In the genomic region with DNA sequence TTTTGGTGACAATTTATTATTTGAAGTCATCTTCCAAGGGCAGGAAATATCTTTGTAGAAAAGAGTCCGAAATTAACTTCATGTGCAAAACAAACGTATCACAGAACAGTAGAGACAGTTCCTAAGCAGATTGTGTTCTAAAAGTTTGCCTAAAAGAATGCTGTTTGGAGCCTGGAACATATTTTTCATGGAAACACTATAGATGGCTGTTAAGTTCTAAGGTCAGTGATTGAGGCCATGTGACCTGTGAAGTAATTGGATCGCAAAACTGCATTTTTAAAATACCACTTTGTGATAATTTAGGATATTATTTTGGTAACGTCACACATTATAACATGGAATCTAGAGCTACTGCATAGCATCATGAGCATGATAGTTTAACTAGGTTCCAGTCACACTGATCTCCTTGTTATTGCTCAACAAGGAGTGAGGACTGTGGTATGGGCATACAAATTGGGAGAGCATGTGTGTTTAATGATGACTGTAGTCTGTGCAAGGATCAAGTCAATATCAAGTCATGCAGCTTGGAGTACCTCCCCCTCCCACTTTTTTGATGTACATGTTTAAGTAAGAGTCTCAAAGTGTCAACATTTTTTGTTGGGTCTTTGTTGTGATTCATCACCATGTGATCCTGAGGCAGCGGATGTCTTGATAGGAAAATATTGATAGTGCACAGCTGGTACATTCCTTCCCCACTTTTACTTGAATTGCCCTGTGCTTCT, we compare ENCODE assay signal across 14 cellular contexts.
DNase-seq lines count a peak whose midpoint lies in the region; ATAC-seq and TF ChIP-seq lines count a peak whose summit lies in the region.
"Had no signal": no experiment of that assay in that cellular context is flagged by ENCODE, and none has a peak within 500 bp of the region (broad histone marks: within the 10 kb centered on the region; RNA-seq: fewer than 3 reads in every experiment).

No MANE protein-coding gene starts in this region.

- H3K4me1 ChIP-seq in ACC112 (ENCODE audit: control insufficient read depth, insufficient read depth, low read length, unreplicated experiment) (peaks cover 59% of the 10 kb centered on the region), fibroblast of lung (ENCODE audit: control insufficient read depth, extremely low read depth, insufficient read depth, low read length) (peaks cover 27% of the 10 kb centered on the region), osteoblast (ENCODE audit: insufficient read depth, low read length) (peaks cover 51% of the 10 kb centered on the region)

- H3K27ac ChIP-seq in ACC112 (ENCODE audit: low read depth, low read length) (peak overlapping the region; percentile 84), fibroblast of lung (ENCODE audit: insufficient read depth, low read length) (peak overlapping the region; percentile 51), osteoblast (ENCODE audit: low read depth, low read length) (peak overlapping the region; percentile 85)

- H2AFZ ChIP-seq in ACC112 (ENCODE audit: low read length, unreplicated experiment): peak overlapping the region; percentile 68
- H2AFZ ChIP-seq in fibroblast of lung (ENCODE audit: low read length): no peak overlapping the region
- peak overlapping the region; percentile 23 for H2AFZ ChIP-seq in osteoblast (ENCODE audit: low read length)

- no peaks in the 10 kb centered on the region for H4K20me1 ChIP-seq in fibroblast of lung (ENCODE audit: control insufficient read depth, extremely low read depth, insufficient read depth, low read length)
- no peaks in the 10 kb centered on the region for H4K20me1 ChIP-seq in osteoblast (ENCODE audit: insufficient read depth, low read length)

- CTCF ChIA-PET in GM10248 (lab: Yijun Ruan, JAX): no interaction called here

- POLR2A ChIA-PET in GM10248 (lab: Yijun Ruan, JAX): no interaction called here

- ATAC-seq in GM18498 (IDR thresholded peaks at IDR 0.05; ENCODE audit: unreplicated experiment): no peak
- ATAC-seq: effector memory CD8-positive, alpha-beta T cell had no signal

- no peak overlapping the region for H3K9ac ChIP-seq in fibroblast of lung (ENCODE audit: insufficient read depth, low read length)

- H3K79me2 ChIP-seq in ACC112 (ENCODE audit: control insufficient read depth, insufficient read depth, low read length, unreplicated experiment): no peaks in the 10 kb centered on the region
- H3K79me2 ChIP-seq in fibroblast of lung (ENCODE audit: control insufficient read depth, insufficient read depth, low read length): no peaks in the 10 kb centered on the region
- H3K79me2 ChIP-seq in osteoblast (ENCODE audit: insufficient read depth, low read length): no peaks in the 10 kb centered on the region

- no peaks in the 10 kb centered on the region for H3K27me3 ChIP-seq in ACC112 (ENCODE audit: insufficient read depth, low read length)
- H3K27me3 ChIP-seq in fibroblast of lung (ENCODE audit: control insufficient read depth, insufficient read depth, low read length): no peaks in the 10 kb centered on the region
- H3K27me3 ChIP-seq in osteoblast (ENCODE audit: insufficient read depth, low read length): no peaks in the 10 kb centered on the region
- H3K27me3 ChIP-seq: BE2C had no signal

- no peaks in the 10 kb centered on the region for H3K9me3 ChIP-seq in fibroblast of lung (ENCODE audit: control insufficient read depth, insufficient read depth, low read depth, low read length)
- no peaks in the 10 kb centered on the region for H3K9me3 ChIP-seq in osteoblast (ENCODE audit: low read depth, low read length)
- H3K9me3 ChIP-seq: BE2C, HAP-1, prostate gland had no signal

- DNase-seq in RPMI7951 (ENCODE audit: low read depth) (peak; percentile 50), fibroblast of lung (ENCODE audit: low read depth in 2 of 2) (peak; percentile 50 to 84), osteoblast (ENCODE audit: insufficient read length, low spot score, missing footprints) (no peak), T-helper 9 cell (no peak), NCI-H82 (lab: John Stamatoyannopoulos, UW) (no peak), GM10248 (ENCODE audit: extremely low spot score) (no peak)
- DNase-seq: activated CD4-positive, alpha-beta memory T cell treated with anti-CD3 and anti-CD28 coated beads for 36 hours; BE2C; effector memory CD8-positive, alpha-beta T cell; NCI-H526 had no signal

- H3K4me3 ChIP-seq in ACC112 (ENCODE audit: low read depth, low read length) (no peak overlapping the region), fibroblast of lung (replicated peaks in 1 of 4; ENCODE audit: control extremely low read depth in 1 of 4, insufficient read depth in 1 of 4, low read depth in 3 of 4, low read length in 4 of 4) (no peak overlapping the region), osteoblast (ENCODE audit: insufficient read depth, low read length) (no peak overlapping the region)
- H3K4me3 ChIP-seq: HAP-1, prostate gland had no signal

- no peaks in the 10 kb centered on the region for H3K36me3 ChIP-seq in ACC112 (ENCODE audit: insufficient read depth, low read length)
- H3K36me3 ChIP-seq in fibroblast of lung (ENCODE audit: control insufficient read depth, insufficient read depth, low read length): no peaks in the 10 kb centered on the region
- H3K36me3 ChIP-seq in osteoblast (ENCODE audit: insufficient read depth, low read length): no peaks in the 10 kb centered on the region
- H3K36me3 ChIP-seq: BE2C, HAP-1, prostate gland had no signal

- H3K4me2 ChIP-seq in fibroblast of lung (ENCODE audit: extremely low read depth, insufficient read depth, low read length) (peak overlapping the region; percentile 62), osteoblast (ENCODE audit: insufficient read depth, low read length) (no peak overlapping the region)

- TF ChIP-seq CTCF in fibroblast of lung (conservative IDR thresholded peaks at IDR 0.05 in 1 of 2, IDR thresholded peaks at IDR 0.05 in 1 of 2; ENCODE audit: low read depth in 1 of 2, low read length in 2 of 2) (no peak), osteoblast (IDR thresholded peaks at IDR 0.05; ENCODE audit: extremely low read depth, low read depth, low read length) (no peak), GM10248 (IDR thresholded peaks at IDR 0.05; ENCODE audit: control extremely low read depth, extremely low read depth, low read depth, missing control alignments) (no peak)

Comparison
In these comparisons a context has a peak if more than half of its experiments do, and no peak if none do; other contexts are left out.
1. DNase-seq: peak in RPMI7951 (single experiment) and fibroblast of lung (2 of 2); none in osteoblast (single experiment), T-helper 9 cell (single experiment), NCI-H82 (single experiment) and GM10248 (single experiment).
2. Peak in every context shown above with its lines, with median percentiles within 50 percentile points of each other: H3K27ac ChIP-seq.